22 cellular contexts compared by ENCODE assay signal in genomic region chr9:113483676-113484257, GRCh38. TPM values are rescaled to one million over a fixed set of nuclear protein-coding genes. Genes with fewer than 3 reads are reported as not detected.
A peak's percentile ranks its signal among the peaks of the same experiment; 100 is the strongest.
DNase-seq lines count a peak whose midpoint lies in the region; ATAC-seq and TF ChIP-seq lines count a peak whose summit lies in the region.
"Had no signal": no experiment of that assay in that cellular context is flagged by ENCODE, and none has a peak within 500 bp of the region (broad histone marks: within the 10 kb centered on the region; RNA-seq: fewer than 3 reads in every experiment).

No MANE protein-coding gene starts in this region.

- H3K9me3 ChIP-seq in gastrocnemius medialis, result no peaks in the 10 kb centered on the region

- H3K4me3 Mint-ChIP-seq in chondrocyte (ENCODE audit: unreplicated experiment), result no peak overlapping the region
- H3K4me3 Mint-ChIP-seq in effector memory CD8-positive, alpha-beta T cell, result no peak overlapping the region
- H3K4me3 Mint-ChIP-seq: activated CD4-positive, alpha-beta T cell treated with anti-CD3 and anti-CD28 coated beads for 36 hours; activated T-helper 17 cell treated with anti-CD3 and anti-CD28 coated beads, Interleukin-2, amount 50 U/mL, for 72 hours; CD4-positive, alpha-beta T cell; naive thymus-derived CD4-positive, alpha-beta T cell had no signal

- DNase-seq in chondrocyte (ENCODE audit: low spot score), result no peak
- peak; percentile 40 for DNase-seq in islet precursor cell
- DNase-seq in gastrocnemius medialis, result peak in 1 of 2 donors; percentile 10
- no peak for DNase-seq in effector memory CD8-positive, alpha-beta T cell
- no peak for DNase-seq in NCI-H774 (lab: John Stamatoyannopoulos, UW)
- DNase-seq in NCI-H1694 treated with DMSO at 0.1 percent for 48 hours (lab: John Stamatoyannopoulos, UW), result no peak
- DNase-seq: activated CD4-positive, alpha-beta T cell treated with anti-CD3 and anti-CD28 coated beads for 36 hours; CD4-positive, alpha-beta T cell; central memory CD4-positive, alpha-beta T cell; effector CD4-positive, alpha-beta T cell; GDM1; mammary epithelial cell; naive thymus-derived CD4-positive, alpha-beta T cell; NCI-H1417 treated with DMSO at 0.1 percent for 48 hours; NCI-H2171 treated with DMSO at 0.1 percent for 48 hours; T1000 had no signal

- no peak for TF ChIP-seq POLR2A in gastrocnemius medialis (IDR thresholded peaks at IDR 0.05)

- H3K27me3 Mint-ChIP-seq in chondrocyte (ENCODE audit: low read depth), result no peaks in the 10 kb centered on the region
- no peaks in the 10 kb centered on the region for H3K27me3 Mint-ChIP-seq in effector memory CD8-positive, alpha-beta T cell
- H3K27me3 Mint-ChIP-seq: activated CD4-positive, alpha-beta T cell treated with anti-CD3 and anti-CD28 coated beads for 36 hours; activated T-helper 17 cell treated with anti-CD3 and anti-CD28 coated beads, Interleukin-2, amount 50 U/mL, for 72 hours; CD4-positive, alpha-beta T cell had no signal

- H3K27me3 ChIP-seq in gastrocnemius medialis, result no peaks in the 10 kb centered on the region

- intact Hi-C loops in gastrocnemius medialis (cut with DNase I; ENCODE audit: low total_unique reads), result loop anchor here (10.0 kb wide), 1 partner anchor 1101 kb away; the partner anchor contains the start of gene ATP6V1G1

- peaks cover 33 to 36% of the 10 kb centered on the region in 2 donors for H3K4me1 ChIP-seq in gastrocnemius medialis

- peak overlapping the region; percentile 61 for H3K27ac Mint-ChIP-seq in chondrocyte (ENCODE audit: unreplicated experiment)
- no peak overlapping the region for H3K27ac Mint-ChIP-seq in effector memory CD8-positive, alpha-beta T cell
- H3K27ac Mint-ChIP-seq: activated CD4-positive, alpha-beta T cell treated with anti-CD3 and anti-CD28 coated beads for 36 hours; activated T-helper 17 cell treated with anti-CD3 and anti-CD28 coated beads, Interleukin-2, amount 50 U/mL, for 72 hours; CD4-positive, alpha-beta T cell had no signal

- no peak for ATAC-seq in gastrocnemius medialis
- ATAC-seq in effector memory CD8-positive, alpha-beta T cell (replicated peaks), result no peak
- ATAC-seq in GM19463 (IDR thresholded peaks at IDR 0.05; ENCODE audit: unreplicated experiment), result no peak
- ATAC-seq: activated CD4-positive, alpha-beta T cell treated with anti-CD3 and anti-CD28 coated beads for 36 hours; activated T-helper 17 cell treated with anti-CD3 and anti-CD28 coated beads, Interleukin-2, amount 50 U/mL, for 72 hours; naive thymus-derived CD4-positive, alpha-beta T cell; Panc1 had no signal

- H3K27ac ChIP-seq in C4-2B (peak overlapping the region; percentile 72), gastrocnemius medialis (peak overlapping the region; percentile 70 to 79 (median 76))
- H3K27ac ChIP-seq: SK-N-MC had no signal

- in situ Hi-C loops in gastrocnemius medialis (cut with MboI; ENCODE audit: low sequenced_read_pairs in 4 of 4), result no loop called here

- no peaks in the 10 kb centered on the region for H3K9me3 Mint-ChIP-seq in chondrocyte (ENCODE audit: low read depth)
- no peaks in the 10 kb centered on the region for H3K9me3 Mint-ChIP-seq in effector memory CD8-positive, alpha-beta T cell
- H3K9me3 Mint-ChIP-seq: activated T-helper 17 cell treated with anti-CD3 and anti-CD28 coated beads, Interleukin-2, amount 50 U/mL, for 72 hours; CD4-positive, alpha-beta T cell; naive thymus-derived CD4-positive, alpha-beta T cell had no signal

- TF ChIP-seq CTCF in C4-2B (conservative IDR thresholded peaks at IDR 0.05) (no peak), chondrocyte (IDR thresholded peaks at IDR 0.05) (no peak), gastrocnemius medialis (IDR thresholded peaks at IDR 0.05 in 4 of 5, conservative IDR thresholded peaks at IDR 0.05 in 1 of 5) (no peak)

- no peaks in the 10 kb centered on the region for H3K36me3 Mint-ChIP-seq in chondrocyte (ENCODE audit: low read depth)
- H3K36me3 Mint-ChIP-seq in effector memory CD8-positive, alpha-beta T cell (ENCODE audit: insufficient read depth), result peaks cover 2% of the 10 kb centered on the region

- H3K36me3 ChIP-seq in gastrocnemius medialis, result no peaks in the 10 kb centered on the region

- peaks cover 37% of the 10 kb centered on the region for H3K4me1 Mint-ChIP-seq in chondrocyte (ENCODE audit: low read depth)
- peaks cover 12 to 16% of the 10 kb centered on the region in 2 donors for H3K4me1 Mint-ChIP-seq in effector memory CD8-positive, alpha-beta T cell (ENCODE audit: low read depth in 2 of 2)

- no peak overlapping the region for H3K4me3 ChIP-seq in gastrocnemius medialis
- H3K4me3 ChIP-seq: SK-N-MC, skin epidermis had no signal

RNA-seq across cellular contexts. Expression of gene RGS3, which starts 20.2 kb away (rescaled TPM):
- total RNA-seq in chondrocyte, result 33.8 to 58.2 TPM (median 55.2 TPM) in 3 replicates
- total RNA-seq in gastrocnemius medialis, result 10 to 100 TPM in 2 of 4 donors, 1 to 10 TPM in 2; 5.9 to 11.8 (median 9.8) TPM
